ENCODE assay signal across 1 cellular context in genomic region chr5:172832383-172833315, GRCh38.
A peak's percentile ranks its signal among the peaks of the same experiment; 100 is the strongest.
TF ChIP-seq lines count a peak whose summit lies in the region.

No MANE protein-coding gene starts in this region.

TF ChIP-seq in HepG2, 621 proteins besides CTCF, POLR2A, EP300 and RAD21 (continued from another document and continues in another):
- TF ChIP-seq ZNF235 (CRISPR knock-in tag; IDR thresholded peaks at IDR 0.05; ENCODE audit: borderline replicate concordance) (no peak), TFAP4 (IDR thresholded peaks at IDR 0.05; ENCODE audit: borderline replicate concordance, low read depth) (0 out of 2 replicates have a peak, but pooled peaks have one; percentile 11), ZSCAN9 (CRISPR knock-in tag; IDR thresholded peaks at IDR 0.05; ENCODE audit: borderline replicate concordance) (peak; percentile 84), MEF2D (CRISPR knock-in tag; IDR thresholded peaks at IDR 0.05) (peak; percentile 55), ZNF33B (CRISPR knock-in tag; IDR thresholded peaks at IDR 0.05) (no peak), NCOA5 (CRISPR knock-in tag; IDR thresholded peaks at IDR 0.05) (no peak), HDAC2 (CRISPR knock-in tag; IDR thresholded peaks at IDR 0.05) (peak; percentile 60; the same call in 1 of the 2 replicates), RNF219 (CRISPR knock-in tag; IDR thresholded peaks at IDR 0.05) (no peak), ZNF101 (CRISPR knock-in tag; IDR thresholded peaks at IDR 0.05; ENCODE audit: borderline replicate concordance, low read depth) (no peak), KAT8 (CRISPR knock-in tag; IDR thresholded peaks at IDR 0.05) (peak; percentile 45; the same call in 1 of the 2 replicates), ZNF160 (CRISPR knock-in tag; IDR thresholded peaks at IDR 0.05) (0 out of 2 replicates have a peak, but pooled peaks have one; percentile 49), ZNF672 (CRISPR knock-in tag; IDR thresholded peaks at IDR 0.05) (no peak), FOXK1 (CRISPR knock-in tag; IDR thresholded peaks at IDR 0.05; ENCODE audit: borderline replicate concordance, low read depth) (no peak), RCOR2 (CRISPR knock-in tag; IDR thresholded peaks at IDR 0.05) (no peak; the same call in 1 of the 2 replicates), CSRNP2 (CRISPR knock-in tag; conservative IDR thresholded peaks at IDR 0.05; ENCODE audit: low read depth) (no peak), ZNF644 (CRISPR knock-in tag; IDR thresholded peaks at IDR 0.05; ENCODE audit: low read depth) (0 out of 2 replicates have a peak, but pooled peaks have one; percentile 39), ZNF687 (CRISPR knock-in tag; IDR thresholded peaks at IDR 0.05) (peak; percentile 39; the same call in 1 of the 2 replicates), DZIP1 (CRISPR knock-in tag; IDR thresholded peaks at IDR 0.05) (0 out of 2 replicates have a peak, but pooled peaks have one; percentile 17), ZBTB14 (CRISPR knock-in tag; IDR thresholded peaks at IDR 0.05) (no peak), THRA (CRISPR knock-in tag; IDR thresholded peaks at IDR 0.05; ENCODE audit: borderline replicate concordance) (peak; percentile 29; the same call in 1 of the 2 replicates), ERF (CRISPR knock-in tag; IDR thresholded peaks at IDR 0.05) (peak; percentile 48; the same call in 1 of the 2 replicates), ZNF292 (CRISPR knock-in tag; IDR thresholded peaks at IDR 0.05; ENCODE audit: borderline replicate concordance, low read depth) (peak; percentile 50; the same call in 1 of the 2 replicates), MAFF (IDR thresholded peaks at IDR 0.05; ENCODE audit: low read depth, low read length) (0 out of 2 replicates have a peak, but pooled peaks have one; percentile 8), SOX13 (IDR thresholded peaks at IDR 0.05) (no peak), SOX13 (CRISPR knock-in tag; conservative IDR thresholded peaks at IDR 0.05 in 1 of 2, IDR thresholded peaks at IDR 0.05 in 1 of 2) (peak in 1 of 2 experiments; percentile 34; a peak in 1 of 4 replicates)
- TF ChIP-seq, protein P1, sequence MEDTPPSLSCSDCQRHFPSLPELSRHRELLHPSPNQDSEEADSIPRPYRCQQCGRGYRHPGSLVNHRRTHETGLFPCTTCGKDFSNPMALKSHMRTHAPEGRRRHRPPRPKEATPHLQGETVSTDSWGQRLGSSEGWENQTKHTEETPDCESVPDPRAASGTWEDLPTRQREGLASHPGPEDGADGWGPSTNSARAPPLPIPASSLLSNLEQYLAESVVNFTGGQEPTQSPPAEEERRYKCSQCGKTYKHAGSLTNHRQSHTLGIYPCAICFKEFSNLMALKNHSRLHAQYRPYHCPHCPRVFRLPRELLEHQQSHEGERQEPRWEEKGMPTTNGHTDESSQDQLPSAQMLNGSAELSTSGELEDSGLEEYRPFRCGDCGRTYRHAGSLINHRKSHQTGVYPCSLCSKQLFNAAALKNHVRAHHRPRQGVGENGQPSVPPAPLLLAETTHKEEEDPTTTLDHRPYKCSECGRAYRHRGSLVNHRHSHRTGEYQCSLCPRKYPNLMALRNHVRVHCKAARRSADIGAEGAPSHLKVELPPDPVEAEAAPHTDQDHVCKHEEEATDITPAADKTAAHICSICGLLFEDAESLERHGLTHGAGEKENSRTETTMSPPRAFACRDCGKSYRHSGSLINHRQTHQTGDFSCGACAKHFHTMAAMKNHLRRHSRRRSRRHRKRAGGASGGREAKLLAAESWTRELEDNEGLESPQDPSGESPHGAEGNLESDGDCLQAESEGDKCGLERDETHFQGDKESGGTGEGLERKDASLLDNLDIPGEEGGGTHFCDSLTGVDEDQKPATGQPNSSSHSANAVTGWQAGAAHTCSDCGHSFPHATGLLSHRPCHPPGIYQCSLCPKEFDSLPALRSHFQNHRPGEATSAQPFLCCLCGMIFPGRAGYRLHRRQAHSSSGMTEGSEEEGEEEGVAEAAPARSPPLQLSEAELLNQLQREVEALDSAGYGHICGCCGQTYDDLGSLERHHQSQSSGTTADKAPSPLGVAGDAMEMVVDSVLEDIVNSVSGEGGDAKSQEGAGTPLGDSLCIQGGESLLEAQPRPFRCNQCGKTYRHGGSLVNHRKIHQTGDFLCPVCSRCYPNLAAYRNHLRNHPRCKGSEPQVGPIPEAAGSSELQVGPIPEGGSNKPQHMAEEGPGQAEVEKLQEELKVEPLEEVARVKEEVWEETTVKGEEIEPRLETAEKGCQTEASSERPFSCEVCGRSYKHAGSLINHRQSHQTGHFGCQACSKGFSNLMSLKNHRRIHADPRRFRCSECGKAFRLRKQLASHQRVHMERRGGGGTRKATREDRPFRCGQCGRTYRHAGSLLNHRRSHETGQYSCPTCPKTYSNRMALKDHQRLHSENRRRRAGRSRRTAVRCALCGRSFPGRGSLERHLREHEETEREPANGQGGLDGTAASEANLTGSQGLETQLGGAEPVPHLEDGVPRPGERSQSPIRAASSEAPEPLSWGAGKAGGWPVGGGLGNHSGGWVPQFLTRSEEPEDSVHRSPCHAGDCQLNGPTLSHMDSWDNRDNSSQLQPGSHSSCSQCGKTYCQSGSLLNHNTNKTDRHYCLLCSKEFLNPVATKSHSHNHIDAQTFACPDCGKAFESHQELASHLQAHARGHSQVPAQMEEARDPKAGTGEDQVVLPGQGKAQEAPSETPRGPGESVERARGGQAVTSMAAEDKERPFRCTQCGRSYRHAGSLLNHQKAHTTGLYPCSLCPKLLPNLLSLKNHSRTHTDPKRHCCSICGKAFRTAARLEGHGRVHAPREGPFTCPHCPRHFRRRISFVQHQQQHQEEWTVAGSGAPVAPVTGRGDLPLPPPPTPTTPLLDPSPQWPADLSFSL (CRISPR knock-in tag; IDR thresholded peaks at IDR 0.05), result no peak
- TF ChIP-seq, protein P2, sequence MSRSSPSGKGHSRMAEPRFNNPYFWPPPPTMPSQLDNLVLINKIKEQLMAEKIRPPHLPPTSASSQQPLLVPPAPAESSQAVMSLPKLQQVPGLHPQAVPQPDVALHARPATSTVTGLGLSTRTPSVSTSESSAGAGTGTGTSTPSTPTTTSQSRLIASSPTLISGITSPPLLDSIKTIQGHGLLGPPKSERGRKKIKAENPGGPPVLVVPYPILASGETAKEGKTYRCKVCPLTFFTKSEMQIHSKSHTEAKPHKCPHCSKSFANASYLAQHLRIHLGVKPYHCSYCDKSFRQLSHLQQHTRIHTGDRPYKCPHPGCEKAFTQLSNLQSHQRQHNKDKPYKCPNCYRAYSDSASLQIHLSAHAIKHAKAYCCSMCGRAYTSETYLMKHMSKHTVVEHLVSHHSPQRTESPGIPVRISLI (CRISPR knock-in tag; IDR thresholded peaks at IDR 0.05; ENCODE audit: borderline replicate concordance), result no peak
- TF ChIP-seq, protein P3, sequence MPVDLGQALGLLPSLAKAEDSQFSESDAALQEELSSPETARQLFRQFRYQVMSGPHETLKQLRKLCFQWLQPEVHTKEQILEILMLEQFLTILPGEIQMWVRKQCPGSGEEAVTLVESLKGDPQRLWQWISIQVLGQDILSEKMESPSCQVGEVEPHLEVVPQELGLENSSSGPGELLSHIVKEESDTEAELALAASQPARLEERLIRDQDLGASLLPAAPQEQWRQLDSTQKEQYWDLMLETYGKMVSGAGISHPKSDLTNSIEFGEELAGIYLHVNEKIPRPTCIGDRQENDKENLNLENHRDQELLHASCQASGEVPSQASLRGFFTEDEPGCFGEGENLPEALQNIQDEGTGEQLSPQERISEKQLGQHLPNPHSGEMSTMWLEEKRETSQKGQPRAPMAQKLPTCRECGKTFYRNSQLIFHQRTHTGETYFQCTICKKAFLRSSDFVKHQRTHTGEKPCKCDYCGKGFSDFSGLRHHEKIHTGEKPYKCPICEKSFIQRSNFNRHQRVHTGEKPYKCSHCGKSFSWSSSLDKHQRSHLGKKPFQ (CRISPR knock-in tag; IDR thresholded peaks at IDR 0.05; ENCODE audit: insufficient replicate concordance), result no peak
